ENCODE assay signal across 26 cellular contexts in genomic region chr3:41441568-41441967, GRCh38.
"Had no signal": no experiment of that assay in that cellular context is flagged by ENCODE, and none has a peak within 500 bp of the region (broad histone marks: within the 10 kb centered on the region; RNA-seq: fewer than 3 reads in every experiment).

No MANE protein-coding gene starts in this region.

- H3K27me3 Mint-ChIP-seq: dendritic cell treated with granulocyte-macrophage colony-stimulating factor and Interleukin-4, amounts not matched to agents 40 ng/mL and 50 ng/mL, for 4 days; effector memory CD8-positive, alpha-beta T cell; naive B cell had no signal

- H3K9me3 ChIP-seq: colonic mucosa, esophagus squamous epithelium, gastrocnemius medialis, lower lobe of right lung, mucosa of descending colon had no signal

- H3K27ac Mint-ChIP-seq: dendritic cell treated with granulocyte-macrophage colony-stimulating factor and Interleukin-4, amounts not matched to agents 40 ng/mL and 50 ng/mL, for 4 days; effector memory CD8-positive, alpha-beta T cell; endodermal cell; mesothelial cell of epicardium; naive B cell had no signal

- H3K36me3 Mint-ChIP-seq: mesothelial cell of epicardium had no signal

- H3K27ac ChIP-seq: colonic mucosa, epithelial cell of prostate, esophagus squamous epithelium, gastrocnemius medialis, heart right ventricle, left ventricle myocardium inferior, lower lobe of right lung had no signal

- FAIRE-seq: endometrium, keratinocyte had no signal

- H3K4me3 ChIP-seq: colonic mucosa, esophagus squamous epithelium, gastrocnemius medialis, heart right ventricle, left ventricle myocardium inferior, lower lobe of right lung, mucosa of descending colon had no signal

- DNase-seq: colonic mucosa; cortex of kidney; effector CD8-positive, alpha-beta T cell; effector memory CD8-positive, alpha-beta T cell; endodermal cell; erythroblast; esophagus squamous epithelium; foreskin fibroblast; foreskin melanocyte; gastrocnemius medialis; glutamatergic neuron; head of caudate nucleus; heart right ventricle; hippocampal formation; left cardiac atrium; left ventricle myocardium inferior; lower lobe of right lung; mesenchymal stem cell; mucosa of descending colon; naive B cell had no signal

- ATAC-seq: effector memory CD8-positive, alpha-beta T cell; esophagus mucosa; gastrocnemius medialis; heart right ventricle; left cardiac atrium; lower lobe of right lung; mucosa of descending colon had no signal

- H3K4me3 Mint-ChIP-seq: dendritic cell treated with granulocyte-macrophage colony-stimulating factor and Interleukin-4, amounts not matched to agents 40 ng/mL and 50 ng/mL, for 4 days; effector memory CD8-positive, alpha-beta T cell; endodermal cell; mesothelial cell of epicardium; naive B cell had no signal

- H3K27me3 ChIP-seq: colonic mucosa, esophagus squamous epithelium, gastrocnemius medialis, heart right ventricle had no signal

- H3K4me1 Mint-ChIP-seq: endodermal cell, mesothelial cell of epicardium, naive B cell had no signal

- H3K9me3 Mint-ChIP-seq: dendritic cell treated with granulocyte-macrophage colony-stimulating factor and Interleukin-4, amounts not matched to agents 40 ng/mL and 50 ng/mL, for 4 days; effector memory CD8-positive, alpha-beta T cell had no signal

- H3K36me3 ChIP-seq: colonic mucosa, esophagus squamous epithelium, gastrocnemius medialis, heart right ventricle, left ventricle myocardium inferior, lower lobe of right lung had no signal

- H3K4me1 ChIP-seq: colonic mucosa, esophagus squamous epithelium, gastrocnemius medialis, heart right ventricle, left ventricle myocardium inferior, lower lobe of right lung had no signal
